2 cellular contexts compared by ENCODE assay signal in the genomic region with DNA sequence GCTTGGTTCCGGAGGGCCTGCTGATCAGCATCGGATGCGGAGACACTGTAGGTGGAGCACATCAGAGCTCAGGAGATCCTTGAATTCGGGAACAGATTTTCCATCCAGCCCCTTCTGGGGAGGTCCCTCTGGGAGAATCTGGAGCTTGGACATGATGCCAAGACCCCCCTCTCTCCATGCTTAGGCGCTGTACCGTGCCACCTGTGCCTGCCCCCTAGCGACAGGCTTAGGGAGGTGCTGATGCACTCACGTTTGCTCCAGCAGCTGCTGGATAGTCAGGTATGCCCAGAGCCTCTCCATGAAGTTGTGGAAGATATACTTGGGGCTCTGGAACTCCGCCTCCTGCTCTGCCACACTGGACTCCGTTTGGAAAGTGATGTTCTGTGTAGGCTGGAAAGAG.
A peak's percentile ranks its signal among the peaks of the same experiment; 100 is the strongest.
TF ChIP-seq lines count a peak whose summit lies in the region.

No MANE protein-coding gene starts in this region.

TF ChIP-seq in A549, 52 proteins besides CTCF, POLR2A, EP300 and RAD21:
- 0 out of 3 replicates have a peak, but pooled peaks have one; percentile 17 for TF ChIP-seq SMC3 (IDR thresholded peaks at IDR 0.05)
- no peak for TF ChIP-seq TFCP2L1 (CRISPR knock-in tag; IDR thresholded peaks at IDR 0.05)

TF ChIP-seq in SK-N-SH, 30 proteins besides CTCF, POLR2A, EP300 and RAD21:
- TF ChIP-seq TAF1 (IDR thresholded peaks at IDR 0.05; ENCODE audit: borderline replicate concordance, low read depth, low read length) (no peak), GATA2 (CRISPR knock-in tag; IDR thresholded peaks at IDR 0.05) (no peak), USF2 (IDR thresholded peaks at IDR 0.05; ENCODE audit: borderline replicate concordance, low read depth, low read length) (no peak), MXI1 (IDR thresholded peaks at IDR 0.05; ENCODE audit: low read depth, low read length) (no peak), NRF1 (IDR thresholded peaks at IDR 0.05; ENCODE audit: low read depth, low read length) (no peak), ZBTB33 (IDR thresholded peaks at IDR 0.05; ENCODE audit: borderline replicate concordance, low read depth) (no peak), MEF2A (IDR thresholded peaks at IDR 0.05; ENCODE audit: borderline replicate concordance, low read depth) (no peak), PBX3 (IDR thresholded peaks at IDR 0.05) (no peak), MAX (IDR thresholded peaks at IDR 0.05; ENCODE audit: low read depth) (no peak), POLR2AphosphoS5 (IDR thresholded peaks at IDR 0.05; ENCODE audit: low read depth, low read length) (no peak), RFX5 (IDR thresholded peaks at IDR 0.05; ENCODE audit: low read length) (no peak), TEAD4 (IDR thresholded peaks at IDR 0.05; ENCODE audit: borderline replicate concordance, insufficient read depth) (no peak), TCF12 (IDR thresholded peaks at IDR 0.05) (no peak), GABPA (IDR thresholded peaks at IDR 0.05; ENCODE audit: low read depth) (no peak), EZH2phosphoT487 (IDR thresholded peaks at IDR 0.05; ENCODE audit: borderline replicate concordance, low read depth) (no peak), YY1 (IDR thresholded peaks at IDR 0.05; ENCODE audit: low read depth) (no peak), IRF3 (IDR thresholded peaks at IDR 0.05; ENCODE audit: low read depth, low read length) (no peak), FOXM1 (IDR thresholded peaks at IDR 0.05; ENCODE audit: low read depth) (no peak), REST (IDR thresholded peaks at IDR 0.05; ENCODE audit: low read depth, low read length) (no peak), SMC3 (IDR thresholded peaks at IDR 0.05; ENCODE audit: low read depth, low read length) (no peak)
